ENCODE assay signal across 9 cellular contexts in genomic region chr2:102664439-102665042, GRCh38. TPM values are rescaled to one million over a fixed set of nuclear protein-coding genes. Genes with fewer than 3 reads are reported as not detected.
DNase-seq lines count a peak whose midpoint lies in the region; ATAC-seq and TF ChIP-seq lines count a peak whose summit lies in the region.
"Had no signal": no experiment of that assay in that cellular context is flagged by ENCODE, and none has a peak within 500 bp of the region (broad histone marks: within the 10 kb centered on the region; RNA-seq: fewer than 3 reads in every experiment).

No MANE protein-coding gene starts in this region.

- TF ChIP-seq CTCF in heart right ventricle (IDR thresholded peaks at IDR 0.05) = no peak
- no peak for TF ChIP-seq CTCF in ascending aorta (IDR thresholded peaks at IDR 0.05)

- no peaks in the 10 kb centered on the region for H3K9me3 ChIP-seq in heart right ventricle
- H3K9me3 ChIP-seq in ascending aorta = no peaks in the 10 kb centered on the region

- H3K27ac ChIP-seq in heart right ventricle (no peak overlapping the region), ascending aorta (no peak overlapping the region)
- H3K27ac ChIP-seq: KMS-11 had no signal

- H3K4me3 ChIP-seq in heart right ventricle = no peak overlapping the region
- no peak overlapping the region for H3K4me3 ChIP-seq in ascending aorta

- 73 to 75% methylated on average over 2 of the region's 2 CpGs for WGBS in heart right ventricle, 2 donors

- H3K27me3 ChIP-seq in heart right ventricle (no peaks in the 10 kb centered on the region), ascending aorta (no peaks in the 10 kb centered on the region)

- H3K36me3 ChIP-seq in heart right ventricle (no peaks in the 10 kb centered on the region), ascending aorta (no peaks in the 10 kb centered on the region)

- DNase-seq in HT1080 (ENCODE audit: low read depth) (peak; percentile 67), astrocyte of the hippocampus (ENCODE audit: low read depth, low spot score) (peak; percentile 12), heart right ventricle (no peak), ascending aorta (ENCODE audit: low spot score in 2 of 2) (no peak)
- peak; percentile 37 to 46 for DNase-seq in stimulated activated CD4-positive, alpha-beta T cell treated with anti-CD3 and anti-CD28 coated beads, Interleukin-4, amount 100 ng/mL, for 48 hours (ENCODE audit: low read depth in 2 of 2)

- no peaks in the 10 kb centered on the region for H3K4me1 ChIP-seq in heart right ventricle
- H3K4me1 ChIP-seq in ascending aorta = no peaks in the 10 kb centered on the region

- intact Hi-C loops in heart right ventricle (cut with DNase I) (no loop called here), ascending aorta (cut with DNase I) (no loop called here)

- ATAC-seq in GM19395 (IDR thresholded peaks at IDR 0.05; ENCODE audit: unreplicated experiment) = peak; percentile 63
- ATAC-seq in heart right ventricle = no peak
- ATAC-seq in HG03460 (IDR thresholded peaks at IDR 0.05; ENCODE audit: unreplicated experiment) = no peak
- ATAC-seq in HG03521 (IDR thresholded peaks at IDR 0.05; ENCODE audit: unreplicated experiment) = no peak

RNA-seq across cellular contexts. Expression of gene SLC9A2, which starts 45.2 kb away (rescaled TPM):
- 0.18 TPM in 1 of 2 replicates, not detected in the other for total RNA-seq in HT1080 (2014; rRNA removed; shearing (Covaris generic))
- 0.10 and 0.24 TPM in 2 replicates for polyA plus RNA-seq in HT1080 (2015; cell fraction: cytosol; rRNA removed)
- 0.08 and 0.27 TPM in 2 replicates for polyA plus RNA-seq in HT1080 (2015; cell fraction: nucleus; rRNA removed)
- total RNA-seq in heart right ventricle (under 1 TPM in 6 of 10 donors, not detected in 4; 0.05 to 0.21 (median 0.17) TPM), ascending aorta (not detected)
- polyA plus RNA-seq in heart right ventricle = under 1 TPM in 1 of 2 donors, not detected in 1; under 0.01 TPM

Comparison
In these comparisons a context has a peak if more than half of its experiments do, and no peak if none do; other contexts are left out.
1. DNase-seq: peak in HT1080 (single experiment), astrocyte of the hippocampus (single experiment) and stimulated activated CD4-positive, alpha-beta T cell treated with anti-CD3 and anti-CD28 coated beads, Interleukin-4, amount 100 ng/mL, for 48 hours (2 of 2); none in heart right ventricle (0 of 2) and ascending aorta (0 of 2).